Comparison of ENCODE assay signal across 16 cellular contexts in the genomic region with DNA sequence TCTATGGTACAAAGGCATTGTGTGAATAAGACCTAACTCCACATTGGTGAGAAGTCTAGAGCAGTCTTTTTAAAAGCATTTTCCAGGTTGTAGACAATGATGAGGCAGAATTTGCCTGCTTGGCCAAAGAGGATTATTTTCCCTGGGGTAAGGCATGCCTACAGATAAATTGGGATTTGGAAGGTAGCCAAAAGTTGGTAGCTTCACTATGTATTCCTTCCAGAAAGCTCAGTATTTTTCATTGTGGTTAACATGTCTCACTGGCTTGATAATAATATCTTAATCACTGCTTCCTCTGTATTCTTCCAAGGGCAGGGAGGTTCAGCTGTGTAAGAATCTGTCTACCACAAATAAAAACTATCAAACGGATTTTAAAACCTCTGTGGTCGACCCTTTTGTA.
DNase-seq lines count a peak whose midpoint lies in the region; ATAC-seq and TF ChIP-seq lines count a peak whose summit lies in the region.
"Had no signal": no experiment of that assay in that cellular context is flagged by ENCODE, and none has a peak within 500 bp of the region (broad histone marks: within the 10 kb centered on the region; RNA-seq: fewer than 3 reads in every experiment).

No MANE protein-coding gene starts in this region.

- no peak overlapping the region for H3K4me2 ChIP-seq in GM23248 (ENCODE audit: unreplicated experiment)
- no peak overlapping the region for H3K4me2 ChIP-seq in PC-3 (ENCODE audit: low read length)
- H3K4me2 ChIP-seq: BLaER1 treated with 17β-estradiol and CSF1 and Interleukin-3, amounts not matched to agents 10 nM and 100 nM had no signal

- H3F3A ChIP-seq in GM23248 (ENCODE audit: insufficient read depth) (no peaks in the 10 kb centered on the region), PC-3 (ENCODE audit: low read length, unreplicated experiment) (no peaks in the 10 kb centered on the region)

- no peak overlapping the region for H3K27ac ChIP-seq in A673 (ENCODE audit: low read depth, low read length, poor library complexity, severe bottlenecking)
- no peak overlapping the region for H3K27ac ChIP-seq in GM23248
- H3K27ac ChIP-seq in PC-3 (ENCODE audit: low read length), result no peak overlapping the region
- H3K27ac ChIP-seq: BLaER1 treated with 17β-estradiol and CSF1 and Interleukin-3, amounts not matched to agents 10 nM and 100 nM; HL-60; SJSA1 had no signal

- in situ Hi-C loops in GM23248 (cut with MboI), result no loop called here

- no peaks in the 10 kb centered on the region for H3K27me3 ChIP-seq in A673 (replicated peaks; ENCODE audit: insufficient read depth, low read depth, low read length, poor library complexity)
- H3K27me3 ChIP-seq in GM23248 (replicated peaks; ENCODE audit: insufficient read depth), result no peaks in the 10 kb centered on the region
- H3K27me3 ChIP-seq in PC-3 (ENCODE audit: low read length), result no peaks in the 10 kb centered on the region
- H3K27me3 ChIP-seq: BLaER1 treated with 17β-estradiol and CSF1 and Interleukin-3, amounts not matched to agents 10 nM and 100 nM; SJSA1 had no signal

- H3K9ac ChIP-seq in GM23248 (no peak overlapping the region), PC-3 (ENCODE audit: low read length) (no peak overlapping the region)
- H3K9ac ChIP-seq: BLaER1 treated with 17β-estradiol and CSF1 and Interleukin-3, amounts not matched to agents 10 nM and 100 nM had no signal

- 2 to 8% methylated on average over 2 of the region's 2 CpGs for WGBS in GM23248 (ENCODE audit: low coverage in 1 of 2, low lambda C conversion rate in 2 of 2, missing lambda C conversion rate in 2 of 2), 2 experiments

- H3K9me2 ChIP-seq in GM23248 (ENCODE audit: insufficient read depth), result no peaks in the 10 kb centered on the region
- H3K9me2 ChIP-seq in PC-3 (replicated peaks; ENCODE audit: low read length), result no peaks in the 10 kb centered on the region

- peaks cover 18% of the 10 kb centered on the region for H3K9me3 ChIP-seq in A673 (ENCODE audit: low read depth, low read length, poor library complexity, severe bottlenecking)
- no peaks in the 10 kb centered on the region for H3K9me3 ChIP-seq in GM23248 (ENCODE audit: low read depth)
- H3K9me3 ChIP-seq in PC-3 (ENCODE audit: low read length), result peaks cover 6% of the 10 kb centered on the region; the same call in 1 of the 2 replicates
- H3K9me3 ChIP-seq: SJSA1 had no signal

- no peak for ATAC-seq in PC-3

- H3K4me1 ChIP-seq in A673 (ENCODE audit: insufficient read depth, low read length, poor library complexity, severe bottlenecking) (peaks cover 19% of the 10 kb centered on the region), GM23248 (ENCODE audit: insufficient read depth) (no peaks in the 10 kb centered on the region), PC-3 (ENCODE audit: insufficient read depth, low read length) (no peaks in the 10 kb centered on the region)
- H3K4me1 ChIP-seq: BLaER1 treated with 17β-estradiol and CSF1 and Interleukin-3, amounts not matched to agents 10 nM and 100 nM; SJSA1 had no signal

- CTCF ChIA-PET in A673 (lab: Charles Lee) (no interaction called here), PC-3 (lab: Charles Lee) (no interaction called here)

- intact Hi-C loops in A673 (cut with micrococcal nuclease; ENCODE audit: unreplicated experiment) (no loop called here), PC-3 (cut with micrococcal nuclease) (no loop called here)

- no peaks in the 10 kb centered on the region for H4K20me1 ChIP-seq in GM23248 (ENCODE audit: insufficient read depth)
- no peaks in the 10 kb centered on the region for H4K20me1 ChIP-seq in PC-3 (ENCODE audit: low read length)
- H4K20me1 ChIP-seq: BLaER1 treated with 17β-estradiol and CSF1 and Interleukin-3, amounts not matched to agents 10 nM and 100 nM had no signal

- H3K4me3 ChIP-seq in A673 (ENCODE audit: low read depth, low read length, poor library complexity, severe bottlenecking) (no peak overlapping the region), GM23248 (no peak overlapping the region), PC-3 (ENCODE audit: low read length) (no peak overlapping the region)
- H3K4me3 ChIP-seq: BLaER1 treated with 17β-estradiol and CSF1 and Interleukin-3, amounts not matched to agents 10 nM and 100 nM; SJSA1 had no signal

- no peaks in the 10 kb centered on the region for H3K79me2 ChIP-seq in GM23248 (ENCODE audit: insufficient read depth)
- H3K79me2 ChIP-seq in PC-3 (ENCODE audit: low read length), result no peaks in the 10 kb centered on the region

- H3K36me3 ChIP-seq in A673 (ENCODE audit: insufficient read depth, low read length, poor library complexity, severe bottlenecking), result no peaks in the 10 kb centered on the region
- H3K36me3 ChIP-seq in GM23248 (ENCODE audit: low read depth), result no peaks in the 10 kb centered on the region
- no peaks in the 10 kb centered on the region for H3K36me3 ChIP-seq in PC-3 (ENCODE audit: low read depth, low read length)
- H3K36me3 ChIP-seq: BLaER1 treated with 17β-estradiol and CSF1 and Interleukin-3, amounts not matched to agents 10 nM and 100 nM; SJSA1 had no signal

- POLR2A ChIA-PET in A673 (lab: Charles Lee; ENCODE audit: low non-redundant PET) (no interaction called here), PC-3 (lab: Charles Lee; ENCODE audit: unreplicated experiment) (no interaction called here)

- DNase-seq in A673 (ENCODE audit: low spot score), result peak; percentile 90
- DNase-seq in GM23248, result peak; percentile 2
- peak; percentile 36 for DNase-seq in PC-3
- DNase-seq in fibroblast of peridontal ligament (ENCODE audit: extremely low read depth), result peak; percentile 10
- no peak for DNase-seq in SIG-M5 treated with dmso at 0.1 percent for 504 hours (lab: John Stamatoyannopoulos, UW; ENCODE audit: unreplicated experiment)
- DNase-seq in RPMI8226, result no peak
- DNase-seq in NCI-H1694 (lab: John Stamatoyannopoulos, UW), result no peak
- DNase-seq: CD8-positive, alpha-beta memory T cell; DND-41; H9; NCI-H146; NCI-H2081 treated with DMSO at 0.1 percent for 48 hours; SW 1271 had no signal

- BruUV-seq in A673 (replicated peaks; lab: Mats Ljungman, UMichigan) (no TSS peak), PC-3 (replicated peaks; lab: Mats Ljungman, UMichigan) (no TSS peak)

- H2AFZ ChIP-seq in GM23248, result no peak overlapping the region
- H2AFZ ChIP-seq in PC-3 (ENCODE audit: low read length), result no peak overlapping the region

- no peak for TF ChIP-seq CTCF in A673 (conservative IDR thresholded peaks at IDR 0.05; ENCODE audit: low read depth, low read length)
- no peak for TF ChIP-seq CTCF in PC-3 (conservative IDR thresholded peaks at IDR 0.05; ENCODE audit: low read depth, low read length)

Comparison
In these comparisons a context has a peak if more than half of its experiments do, and no peak if none do; other contexts are left out.
1. DNase-seq: peak in A673 (single experiment), GM23248 (single experiment), PC-3 (single experiment) and fibroblast of peridontal ligament (single experiment); none in SIG-M5 treated with dmso at 0.1 percent for 504 hours (single experiment), RPMI8226 (single experiment) and NCI-H1694 (single experiment).